Comparison of ENCODE assay signal across 29 cellular contexts in the genomic region with DNA sequence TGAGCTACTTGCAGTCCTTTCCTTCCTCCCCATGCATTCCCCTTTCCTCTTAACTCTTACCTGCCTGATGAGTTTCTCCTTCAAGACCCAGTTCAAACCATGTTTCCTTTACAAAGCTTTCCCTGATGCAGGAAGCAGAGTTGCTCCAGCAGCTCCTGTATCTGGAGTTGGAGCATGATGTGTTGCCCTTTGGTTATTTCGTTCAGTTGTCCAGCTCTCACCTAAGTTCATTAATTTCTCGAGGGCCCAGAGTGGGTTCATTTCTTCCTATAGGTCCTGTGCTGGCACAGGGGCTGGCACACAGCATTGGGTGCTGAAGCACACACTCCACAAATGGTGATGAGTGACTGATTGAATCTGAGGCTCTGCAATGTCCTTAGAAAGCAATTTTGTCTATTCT. TPM values are rescaled to one million over a fixed set of nuclear protein-coding genes. Genes with fewer than 3 reads are reported as not detected.
DNase-seq lines count a peak whose midpoint lies in the region; ATAC-seq, FAIRE-seq and TF ChIP-seq lines count a peak whose summit lies in the region.
"Had no signal": no experiment of that assay in that cellular context is flagged by ENCODE, and none has a peak within 500 bp of the region (broad histone marks: within the 10 kb centered on the region; RNA-seq: fewer than 3 reads in every experiment).

No MANE protein-coding gene starts in this region.

- WGBS in A549 (ENCODE audit: missing lambda C conversion rate) = 49% methylated on average over 2 of the region's 2 CpGs
- whole genome bisulfite sequencing in psoas muscle, 3 donors = 83 to 95% (median 86%) methylated on average over 2 of the region's 2 CpGs

- H3K4me1 ChIP-seq in A549 (peaks cover 27% of the 10 kb centered on the region), HCT116 (ENCODE audit: control insufficient read depth in 1 of 2, insufficient read depth in 2 of 2, low read length in 2 of 2) (peaks cover 22 to 35% of the 10 kb centered on the region in 2 experiments), adipocyte (ENCODE audit: control insufficient read depth, insufficient read depth, low read length) (peaks cover 41% of the 10 kb centered on the region), psoas muscle (peaks cover 29% of the 10 kb centered on the region)

- H4K20me1 ChIP-seq in HCT116 (ENCODE audit: insufficient read depth) = no peaks in the 10 kb centered on the region

- TF ChIP-seq CTCF in A549 (IDR thresholded peaks at IDR 0.05) (no peak), HCT116 (IDR thresholded peaks at IDR 0.05 in 2 of 3, conservative IDR thresholded peaks at IDR 0.05 in 1 of 3; ENCODE audit: borderline replicate concordance in 1 of 3, insufficient read depth in 1 of 3, low read depth in 2 of 3, low read length in 2 of 3) (no peak), psoas muscle (IDR thresholded peaks at IDR 0.05) (no peak)

- H3K4me2 ChIP-seq in A549 (peak overlapping the region; percentile 51), HCT116 (ENCODE audit: low read length) (peak overlapping the region; percentile 65)

- H3K27me3 ChIP-seq in HCT116 (ENCODE audit: insufficient read depth, low read length) (no peaks in the 10 kb centered on the region), adipocyte (replicated peaks; ENCODE audit: control insufficient read depth, insufficient read depth, low read length) (no peaks in the 10 kb centered on the region), psoas muscle (ENCODE audit: insufficient read depth in 3 of 3, low read length in 2 of 3) (no peaks in the 10 kb centered on the region)
- H3K27me3 ChIP-seq: SJSA1 had no signal

- no peaks in the 10 kb centered on the region for H3K36me3 ChIP-seq in HCT116 (ENCODE audit: control insufficient read depth in 1 of 2, insufficient read depth in 2 of 2, low read length in 2 of 2)
- H3K36me3 ChIP-seq in adipocyte (ENCODE audit: control insufficient read depth, insufficient read depth, low read length, severe bottlenecking) = no peaks in the 10 kb centered on the region
- no peaks in the 10 kb centered on the region for H3K36me3 ChIP-seq in psoas muscle (ENCODE audit: insufficient read depth in 1 of 2, low read depth in 1 of 2)
- H3K36me3 ChIP-seq: SJSA1 had no signal

- TF ChIP-seq POLR2A in A549 (IDR thresholded peaks at IDR 0.05; ENCODE audit: low read length) = no peak
- no peak for TF ChIP-seq POLR2A in HCT116 (IDR thresholded peaks at IDR 0.05; ENCODE audit: borderline replicate concordance, extremely low read depth, insufficient read depth, insufficient read length)

- BruUV-seq in HCT116 (replicated peaks; lab: Mats Ljungman, UMichigan) = no TSS peak

- no peak overlapping the region for H2AFZ ChIP-seq in HCT116 (ENCODE audit: low read depth, low read length, poor library complexity, severe bottlenecking)

- no peak overlapping the region for H3K4me3 ChIP-seq in A549
- H3K4me3 ChIP-seq in HCT116 (replicated peaks in 1 of 2; ENCODE audit: low read depth in 1 of 2, low read length in 2 of 2) = peak overlapping the region in 1 of 2 experiments; percentile 37; a peak in 1 of 4 replicates
- H3K4me3 ChIP-seq in adipocyte (ENCODE audit: low read length) = no peak overlapping the region
- no peak overlapping the region for H3K4me3 ChIP-seq in psoas muscle
- H3K4me3 ChIP-seq: GM12878, SJSA1 had no signal

- H3K79me2 ChIP-seq in HCT116 (ENCODE audit: insufficient read depth, low read length) = no peaks in the 10 kb centered on the region; the same call in 1 of the 2 replicates

- CTCF ChIA-PET in A549 (lab: Yijun Ruan, JAX) (interaction anchor here (1.0 to 12.2 kb wide), 7 partner anchors 12 to 164 kb away, joined by 3 to 758 read pairs (median 6); partner anchors contain the start of genes DPYSL5 and MAPRE3), HCT116 (lab: Charles Lee) (interaction anchor here (0.7 to 3.0 kb wide), 3 partner anchors 47 to 682 kb away, joined by 3 to 24 read pairs (median 7); no protein-coding TSS in a partner anchor)

- peak overlapping the region; percentile 60 to 79; a peak in 5 of 6 replicates for H3K27ac ChIP-seq in A549
- H3K27ac ChIP-seq in HCT116 (ENCODE audit: low read depth, low read length) = peak overlapping the region; percentile 54
- H3K27ac ChIP-seq in psoas muscle = peak overlapping the region; percentile 31
- H3K27ac ChIP-seq: SJSA1 had no signal

- POLR2A ChIA-PET in A549 (lab: Yijun Ruan, JAX) (interaction anchor here (0.9 kb wide), 1 partner anchor 41 kb away, joined by 3 read pairs; no protein-coding TSS in a partner anchor), HCT116 (lab: Charles Lee) (interaction anchor here (1.5 kb wide), 1 partner anchor 55 kb away, joined by 3 read pairs; no protein-coding TSS in a partner anchor)

- FAIRE-seq in A549 (lab: Jason Lieb, UNC) = no peak
- FAIRE-seq: A204.1, GM12878, H1 had no signal

- ATAC-seq in A549 (no peak), HCT116 (no peak), psoas muscle (no peak)
- ATAC-seq: GM12878 had no signal

- no peak for TF ChIP-seq EP300 in A549 (IDR thresholded peaks at IDR 0.05)

- no peak for DNase-seq in A549 (ENCODE audit: low read depth in 1 of 2, low spot score in 1 of 2)
- DNase-seq in HCT116 (ENCODE audit: low read depth, low spot score) = no peak
- DNase-seq in adipocyte (ENCODE audit: low read depth) = no peak
- no peak for DNase-seq in psoas muscle
- no peak for DNase-seq in iPS-NIHi7 (ENCODE audit: extremely low spot score)
- DNase-seq in activated naive CD4-positive, alpha-beta T cell (lab: John Stamatoyannopoulos, UW) = no peak
- no peak for DNase-seq in amygdala (lab: John Stamatoyannopoulos, UW)
- DNase-seq: C1 segment of cervical spinal cord; Caco-2; CD4-positive, alpha-beta memory T cell; DMS 273 treated with DMSO at 0.1 percent for 48 hours; DMS79; EL; GDM1; HCEC 1CT; Karpas-422; NCI-H1105 treated with DMSO at 0.1 percent for 48 hours; NCI-H146; NCI-H1930; NCI-H2107; NCI-H446; NCI-H524 treated with DMSO at 0.1 percent for 48 hours; NCI-H774; Right ventricle myocardium superior; RPMI8226 had no signal

- TF ChIP-seq RAD21 in A549 (conservative IDR thresholded peaks at IDR 0.05 in 1 of 2, IDR thresholded peaks at IDR 0.05 in 1 of 2) (no peak), HCT116 (IDR thresholded peaks at IDR 0.05; ENCODE audit: low read depth) (no peak)

- H3K9me3 ChIP-seq in A549 (no peaks in the 10 kb centered on the region), HCT116 (ENCODE audit: control insufficient read depth in 1 of 2, insufficient read depth in 1 of 2, low read depth in 1 of 2, low read length in 2 of 2) (no peaks in the 10 kb centered on the region), adipocyte (ENCODE audit: control insufficient read depth, low read length) (no peaks in the 10 kb centered on the region), psoas muscle (no peaks in the 10 kb centered on the region)
- H3K9me3 ChIP-seq: Caco-2, SJSA1 had no signal

- RAD21 ChIA-PET in HCT116 (lab: Charles Lee; ENCODE audit: low non-redundant PET in 1 of 2, low total read pairs in 2 of 2, uncharacterized antibody in 2 of 2, unreplicated experiment in 2 of 2) = interaction anchor here (0.8 to 0.9 kb wide), 2 partner anchors 48 to 163 kb away, joined by 3 read pairs; no protein-coding TSS in a partner anchor

- H3K9me2 ChIP-seq in HCT116 (ENCODE audit: insufficient read depth) = no peaks in the 10 kb centered on the region

- intact Hi-C loops in HCT116 (cut with micrococcal nuclease) = no loop called here
- intact Hi-C loops in psoas muscle (cut with DNase I) = loop anchor here (1.0 to 10.0 kb wide), 3 partner anchors 32 to 165 kb away; partner anchors contain the start of gene DPYSL5 (in 1 of the 2)

- H3K9ac ChIP-seq in HCT116 (ENCODE audit: low read length) (no peak overlapping the region), adipocyte (ENCODE audit: low read length) (peak overlapping the region; percentile 44)

TF ChIP-seq in A549, 52 proteins besides CTCF, POLR2A, EP300 and RAD21:
- TF ChIP-seq KDM5A (IDR thresholded peaks at IDR 0.05) = no peak

TF ChIP-seq in HCT116, 20 proteins besides CTCF, POLR2A, EP300 and RAD21 (continues in another document):
- TF ChIP-seq ATF3 (IDR thresholded peaks at IDR 0.05) = no peak
- TF ChIP-seq CEBPB (IDR thresholded peaks at IDR 0.05; ENCODE audit: low read depth) = no peak
- no peak for TF ChIP-seq EZH2 (IDR thresholded peaks at IDR 0.05)
- no peak for TF ChIP-seq FOSL1 (IDR thresholded peaks at IDR 0.05; ENCODE audit: low read depth)
- no peak for TF ChIP-seq SP1 (IDR thresholded peaks at IDR 0.05; ENCODE audit: low read depth)
- no peak for TF ChIP-seq ZNF274 (IDR thresholded peaks at IDR 0.05; ENCODE audit: low read depth, low read length)

RNA-seq across cellular contexts. Expression of gene TMEM214, which starts 23.0 kb away (rescaled TPM):
- polyA plus RNA-seq in A549 (2011; rRNA removed) (74.9 and 106 TPM in 2 replicates), A549 (2017; fragmentation: RNase III; extraction: RNeasy Plus Mini Kit Qiagen cat#74134 plus additional on column Dnase treatment) (48.1 to 57.0 TPM (median 54.3 TPM) in 3 replicates), psoas muscle (10 to 100 TPM; 29.4 to 43.2 (median 35.8) TPM)
- 68.1 and 87.1 TPM in 2 replicates for polyA plus RNA-seq in A549 (2012; cell fraction: cytosol; rRNA removed)
- 190 and 235 TPM in 2 replicates for polyA plus RNA-seq in A549 (2012; cell fraction: nucleus; rRNA removed)
- 178 and 203 TPM in 2 replicates for polyA minus RNA-seq in A549 (2011; rRNA and poly(A)+ RNA removed)
- total RNA-seq in HCT116 (2021; ENCODE audit: unreplicated experiment) (69.8 TPM), psoas muscle (10 to 100 TPM; 32.3 to 50.4 (median 41.5) TPM)
- polyA plus RNA-seq in HCT116 (2012) = 59.0 and 66.6 TPM in 2 replicates

RNA-seq across cellular contexts. Expression of gene MAPRE3, which starts 39.3 kb away (rescaled TPM):
- 12.0 and 12.1 TPM in 2 replicates for polyA plus RNA-seq in A549 (2011; rRNA removed)
- 9.5 and 11.3 TPM in 2 replicates for polyA plus RNA-seq in A549 (2012; cell fraction: cytosol; rRNA removed)
- 21.3 and 23.4 TPM in 2 replicates for polyA plus RNA-seq in A549 (2012; cell fraction: nucleus; rRNA removed)
- 19.3 to 21.8 TPM (median 21.5 TPM) in 3 replicates for polyA plus RNA-seq in A549 (2017; fragmentation: RNase III; extraction: RNeasy Plus Mini Kit Qiagen cat#74134 plus additional on column Dnase treatment)
- 8.9 and 10.4 TPM in 2 replicates for polyA minus RNA-seq in A549 (2011; rRNA and poly(A)+ RNA removed)
- 12.1 TPM for total RNA-seq in HCT116 (2021; ENCODE audit: unreplicated experiment)
- 21.7 and 23.8 TPM in 2 replicates for polyA plus RNA-seq in HCT116 (2012)
- 100 to 1,000 TPM; 101 to 148 (median 122) TPM for total RNA-seq in psoas muscle
- polyA plus RNA-seq in psoas muscle = 100 to 1,000 TPM in 1 of 3 donors, 10 to 100 TPM in 2; 22.1 to 149 (median 76.3) TPM

RNA-seq across cellular contexts. Expression of gene AGBL5, which starts 41.8 kb away (rescaled TPM):
- 48.3 and 52.7 TPM in 2 replicates for polyA plus RNA-seq in A549 (2011; rRNA removed)
- 34.6 and 40.5 TPM in 2 replicates for polyA plus RNA-seq in A549 (2012; cell fraction: cytosol; rRNA removed)
- polyA plus RNA-seq in A549 (2012; cell fraction: nucleus; rRNA removed) = 24.6 and 27.4 TPM in 2 replicates
- 25.5 to 28.3 TPM (median 26.1 TPM) in 3 replicates for polyA plus RNA-seq in A549 (2017; fragmentation: RNase III; extraction: RNeasy Plus Mini Kit Qiagen cat#74134 plus additional on column Dnase treatment)
- 71.9 and 86.3 TPM in 2 replicates for polyA minus RNA-seq in A549 (2011; rRNA and poly(A)+ RNA removed)
- 40.0 TPM for total RNA-seq in HCT116 (2021; ENCODE audit: unreplicated experiment)
- 27.0 and 35.6 TPM in 2 replicates for polyA plus RNA-seq in HCT116 (2012)
- 1 to 10 TPM; 5.5 to 8.6 (median 7.6) TPM for total RNA-seq in psoas muscle
- polyA plus RNA-seq in psoas muscle = 1 to 10 TPM; 3.6 to 5.3 (median 5.0) TPM
